22 cellular contexts compared by ENCODE assay signal in genomic region chr3:172746476-172746875, GRCh38. TPM values are rescaled to one million over a fixed set of nuclear protein-coding genes. Genes with fewer than 3 reads are reported as not detected.
DNase-seq lines count a peak whose midpoint lies in the region; ATAC-seq, FAIRE-seq and TF ChIP-seq lines count a peak whose summit lies in the region.
"Had no signal": no experiment of that assay in that cellular context is flagged by ENCODE, and none has a peak within 500 bp of the region (broad histone marks: within the 10 kb centered on the region; RNA-seq: fewer than 3 reads in every experiment).

No MANE protein-coding gene starts in this region.

- peaks cover 12% of the 10 kb centered on the region for H3K4me1 ChIP-seq in lower lobe of right lung

- peak; percentile 37 for DNase-seq in HCEC 1CT
- DNase-seq in RPMI7951 (ENCODE audit: low read depth), result peak; percentile 12
- DNase-seq in glomerular visceral epithelial cell (ENCODE audit: extremely low spot score), result peak; percentile 37
- no peak for DNase-seq in T1000 (lab: John Stamatoyannopoulos, UW)
- DNase-seq in substantia nigra (lab: John Stamatoyannopoulos, UW), result no peak
- DNase-seq in lower lobe of right lung, result no peak
- DNase-seq: activated CD4-positive, alpha-beta T cell treated with anti-CD3 and anti-CD28 coated beads, Interleukin-2, amount 10 ng/mL, durations not matched to agents 7 days and 5 days; activated gamma-delta T cell; amygdala; DND-41; endodermal cell; KBM-7; midbrain; NCI-H1048; NCI-H2081 treated with DMSO at 0.1 percent for 48 hours; NCI-H526; thyroid gland had no signal

- no peak overlapping the region for H3K4me3 ChIP-seq in lower lobe of right lung
- H3K4me3 ChIP-seq: thyroid gland had no signal

- ATAC-seq in GM19324 (IDR thresholded peaks at IDR 0.05; ENCODE audit: low FRiP score, unreplicated experiment) (no peak), lower lobe of right lung (no peak)
- ATAC-seq: SK-N-SH treated with all-trans-retinoic acid at 6 μM for 48 hours; stimulated activated effector memory CD8-positive, alpha-beta T cell treated with anti-CD3 and anti-CD28 coated beads, Interleukin-12 subunit alpha, Interleukin-12 subunit beta, amount 100 ng/mL, for 72 hours had no signal

- no peak for TF ChIP-seq CTCF in lower lobe of right lung (IDR thresholded peaks at IDR 0.05)

- H3K27ac ChIP-seq in substantia nigra (ENCODE audit: low read depth, low read length, poor library complexity, severe bottlenecking), result no peak overlapping the region
- H3K27ac ChIP-seq in lower lobe of right lung, result no peak overlapping the region
- H3K27ac ChIP-seq: neutrophil, thyroid gland had no signal

- no peaks in the 10 kb centered on the region for H3K36me3 ChIP-seq in lower lobe of right lung
- H3K36me3 ChIP-seq: neutrophil, thyroid gland had no signal

- peak; percentile 9 for FAIRE-seq in A204.1 (lab: Jason Lieb, UNC)

- H3K27me3 ChIP-seq in lower lobe of right lung (ENCODE audit: low read depth), result no peaks in the 10 kb centered on the region
- H3K27me3 ChIP-seq: neutrophil, thyroid gland had no signal

- H3K9me3 ChIP-seq in lower lobe of right lung, result no peaks in the 10 kb centered on the region
- H3K9me3 ChIP-seq: neutrophil, thyroid gland had no signal

- intact Hi-C loops in lower lobe of right lung (cut with DNase I), result no loop called here

RNA-seq across cellular contexts. Expression of gene ECT2, which starts 4.0 kb away (rescaled TPM):
- 134 and 152 TPM in 2 replicates for total RNA-seq in RPMI7951 (2014; rRNA removed; shearing (Covaris generic))
- total RNA-seq in lower lobe of right lung, result 14.1 TPM

RNA-seq across cellular contexts. Expression of gene NCEH1, which starts 35.6 kb away (rescaled TPM):
- total RNA-seq in RPMI7951 (2014; rRNA removed; shearing (Covaris generic)), result 21.8 and 24.8 TPM in 2 replicates
- 97.7 TPM for total RNA-seq in lower lobe of right lung

Comparison
In these comparisons a context has a peak if more than half of its experiments do, and no peak if none do; other contexts are left out.
1. DNase-seq: peak in HCEC 1CT (single experiment), RPMI7951 (single experiment) and glomerular visceral epithelial cell (single experiment); none in T1000 (single experiment), substantia nigra (0 of 49) and lower lobe of right lung (single experiment).